19 cellular contexts compared by ENCODE assay signal in the genomic region with DNA sequence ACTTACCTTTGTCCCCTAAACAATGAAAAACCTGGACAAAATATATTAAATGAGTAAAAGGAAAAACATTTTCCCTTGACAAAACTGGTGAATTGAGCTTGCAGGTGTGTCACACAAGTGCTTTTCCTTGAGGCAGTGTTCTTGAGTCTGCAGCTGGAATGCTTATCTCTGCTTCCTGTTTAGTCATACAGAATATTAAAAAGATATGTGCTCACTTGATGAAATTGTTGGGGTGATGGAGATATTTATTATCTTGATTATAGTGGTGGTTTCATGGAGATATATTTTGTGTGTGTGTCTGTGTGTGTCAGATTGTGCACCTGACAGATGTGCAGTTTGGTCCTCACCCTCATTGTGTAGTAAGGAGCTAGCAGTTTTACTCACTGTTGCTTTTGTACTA. TPM values are rescaled to one million over a fixed set of nuclear protein-coding genes. Genes with fewer than 3 reads are reported as not detected.
DNase-seq lines count a peak whose midpoint lies in the region; ATAC-seq and TF ChIP-seq lines count a peak whose summit lies in the region.
"Had no signal": no experiment of that assay in that cellular context is flagged by ENCODE, and none has a peak within 500 bp of the region (broad histone marks: within the 10 kb centered on the region; RNA-seq: fewer than 3 reads in every experiment).

No MANE protein-coding gene starts in this region.

- no peak overlapping the region for H3K4me2 ChIP-seq in GM23248 (ENCODE audit: unreplicated experiment)

- no peaks in the 10 kb centered on the region for H3K27me3 ChIP-seq in ACC112 (ENCODE audit: insufficient read depth, low read length)
- H3K27me3 ChIP-seq in GM23248 (replicated peaks; ENCODE audit: insufficient read depth) = no peaks in the 10 kb centered on the region
- no peaks in the 10 kb centered on the region for H3K27me3 ChIP-seq in brain microvascular endothelial cell (replicated peaks)
- H3K27me3 ChIP-seq in foreskin keratinocyte = no peaks in the 10 kb centered on the region
- H3K27me3 ChIP-seq: spleen, uterus had no signal

- peaks cover 31% of the 10 kb centered on the region for H3F3A ChIP-seq in GM23248 (ENCODE audit: insufficient read depth)

- H3K27ac Mint-ChIP-seq in activated T-cell treated with anti-CD3 and anti-CD28 coated beads, Interleukin-2, amount 50 U/mL, for 72 hours = no peak overlapping the region
- H3K27ac Mint-ChIP-seq: activated naive CD8-positive, alpha-beta T cell treated with anti-CD3 and anti-CD28 coated beads, Interleukin-2, amount 10 ng/mL, durations not matched to agents 7 days and 5 days; activated T-cell treated with anti-CD3 and anti-CD28 coated beads, Interleukin-2, amount 50 U/mL, for 24 hours; stimulated activated naive B cell treated with anti-CD40 and anti-IgM and Interleukin-4, amounts not matched to agents 10 μg/mL and 1 μg/mL and 100 μg/mL, for 72 hours had no signal

- H3K36me3 ChIP-seq in ACC112 (ENCODE audit: insufficient read depth, low read length) = peaks cover 24% of the 10 kb centered on the region
- H3K36me3 ChIP-seq in GM23248 (ENCODE audit: low read depth) = peaks cover 21% of the 10 kb centered on the region
- peaks cover 13% of the 10 kb centered on the region for H3K36me3 ChIP-seq in brain microvascular endothelial cell (replicated peaks)
- H3K36me3 ChIP-seq: uterus had no signal

- in situ Hi-C loops in GM23248 (cut with MboI) = no loop called here
- in situ Hi-C loops in brain microvascular endothelial cell (cut with HindIII; ENCODE audit: low pct_ligation_motif_present, low sequenced_read_pairs) = no loop called here

- no peak for TF ChIP-seq CTCF in brain microvascular endothelial cell (IDR thresholded peaks at IDR 0.05; ENCODE audit: low read depth, low read length, missing control alignments)
- no peak for TF ChIP-seq CTCF in foreskin keratinocyte (conservative IDR thresholded peaks at IDR 0.05)

- H3K79me2 ChIP-seq in ACC112 (ENCODE audit: control insufficient read depth, insufficient read depth, low read length, unreplicated experiment) (peaks cover 46% of the 10 kb centered on the region), GM23248 (ENCODE audit: insufficient read depth) (peaks cover 37% of the 10 kb centered on the region)

- H3K4me1 ChIP-seq in ACC112 (ENCODE audit: control insufficient read depth, insufficient read depth, low read length, unreplicated experiment) (peaks cover 30% of the 10 kb centered on the region), GM23248 (ENCODE audit: insufficient read depth) (peaks cover 21% of the 10 kb centered on the region), foreskin keratinocyte (peaks cover 39% of the 10 kb centered on the region)

- H3K36me3 Mint-ChIP-seq in activated T-cell treated with anti-CD3 and anti-CD28 coated beads, Interleukin-2, amount 50 U/mL, for 72 hours (ENCODE audit: insufficient read depth in 2 of 2) = peaks cover 2 to 15% of the 10 kb centered on the region in 2 donors

- no peak overlapping the region for H3K9ac ChIP-seq in GM23248

- no peak overlapping the region for H3K4me3 Mint-ChIP-seq in activated T-cell treated with anti-CD3 and anti-CD28 coated beads, Interleukin-2, amount 50 U/mL, for 72 hours
- H3K4me3 Mint-ChIP-seq: activated naive CD8-positive, alpha-beta T cell treated with anti-CD3 and anti-CD28 coated beads, Interleukin-2, amount 10 ng/mL, durations not matched to agents 7 days and 5 days; activated T-cell treated with anti-CD3 and anti-CD28 coated beads, Interleukin-2, amount 50 U/mL, for 24 hours; stimulated activated naive B cell treated with anti-CD40 and anti-IgM and Interleukin-4, amounts not matched to agents 10 μg/mL and 1 μg/mL and 100 μg/mL, for 72 hours had no signal

- ATAC-seq in foreskin keratinocyte (peak; percentile 30), GM21515 (IDR thresholded peaks at IDR 0.05; ENCODE audit: unreplicated experiment) (no peak)
- no peak for ATAC-seq in activated T-cell treated with anti-CD3 and anti-CD28 coated beads, Interleukin-2, amount 50 U/mL, for 72 hours (replicated peaks in 1 of 2)
- ATAC-seq: left lobe of liver; stimulated activated naive B cell treated with anti-CD40 and anti-IgM and Interleukin-4, amounts not matched to agents 10 μg/mL and 1 μg/mL and 100 μg/mL, for 72 hours had no signal

- H3K9me3 Mint-ChIP-seq in activated T-cell treated with anti-CD3 and anti-CD28 coated beads, Interleukin-2, amount 50 U/mL, for 72 hours = no peaks in the 10 kb centered on the region
- H3K9me3 Mint-ChIP-seq: activated naive CD8-positive, alpha-beta T cell treated with anti-CD3 and anti-CD28 coated beads, Interleukin-2, amount 10 ng/mL, durations not matched to agents 7 days and 5 days; activated T-cell treated with anti-CD3 and anti-CD28 coated beads, Interleukin-2, amount 50 U/mL, for 24 hours had no signal

- no peaks in the 10 kb centered on the region for H3K27me3 Mint-ChIP-seq in activated T-cell treated with anti-CD3 and anti-CD28 coated beads, Interleukin-2, amount 50 U/mL, for 72 hours (ENCODE audit: low read depth)
- H3K27me3 Mint-ChIP-seq: activated naive CD8-positive, alpha-beta T cell treated with anti-CD3 and anti-CD28 coated beads, Interleukin-2, amount 10 ng/mL, durations not matched to agents 7 days and 5 days; activated T-cell treated with anti-CD3 and anti-CD28 coated beads, Interleukin-2, amount 50 U/mL, for 24 hours; stimulated activated naive B cell treated with anti-CD40 and anti-IgM and Interleukin-4, amounts not matched to agents 10 μg/mL and 1 μg/mL and 100 μg/mL, for 72 hours had no signal

- H3K9me2 ChIP-seq in GM23248 (ENCODE audit: insufficient read depth) = no peaks in the 10 kb centered on the region

- no peaks in the 10 kb centered on the region for H4K20me1 ChIP-seq in GM23248 (ENCODE audit: insufficient read depth)

- H3K4me3 ChIP-seq in ACC112 (ENCODE audit: low read depth, low read length) = peak overlapping the region; percentile 10; the same call in 1 of the 2 replicates
- no peak overlapping the region for H3K4me3 ChIP-seq in GM23248
- H3K4me3 ChIP-seq in brain microvascular endothelial cell (ENCODE audit: low read depth, low read length) = no peak overlapping the region
- H3K4me3 ChIP-seq: spleen, uterus had no signal

- no peaks in the 10 kb centered on the region for H3K9me3 ChIP-seq in GM23248 (ENCODE audit: low read depth)
- H3K9me3 ChIP-seq: spleen, uterus had no signal

- peaks cover 41% of the 10 kb centered on the region for H3K4me1 Mint-ChIP-seq in activated T-cell treated with anti-CD3 and anti-CD28 coated beads, Interleukin-2, amount 50 U/mL, for 72 hours (ENCODE audit: low read depth)

- no peak overlapping the region for H3K27ac ChIP-seq in ACC112 (ENCODE audit: low read depth, low read length)
- no peak overlapping the region for H3K27ac ChIP-seq in GM23248
- no peak overlapping the region for H3K27ac ChIP-seq in brain microvascular endothelial cell
- H3K27ac ChIP-seq in foreskin keratinocyte = peak overlapping the region; percentile 10
- H3K27ac ChIP-seq: spleen, uterus had no signal

- H2AFZ ChIP-seq in ACC112 (ENCODE audit: low read length, unreplicated experiment) (no peak overlapping the region), GM23248 (no peak overlapping the region)

- peak; percentile 43 for DNase-seq in GM23248
- peak; percentile 29 for DNase-seq in brain microvascular endothelial cell
- DNase-seq in foreskin keratinocyte = peak; percentile 73 to 88
- no peak for DNase-seq in iPS-NIHi11 (ENCODE audit: low spot score)
- no peak for DNase-seq in activated T-cell treated with anti-CD3 and anti-CD28 coated beads, Interleukin-2, amount 50 U/mL, for 72 hours
- no peak for DNase-seq in dedifferentiated amniotic fluid mesenchymal stem cell (ENCODE audit: extremely low spot score)
- DNase-seq: activated CD4-positive, alpha-beta T cell treated with anti-CD3 and anti-CD28 coated beads for 48 hours; activated naive CD8-positive, alpha-beta T cell treated with anti-CD3 and anti-CD28 coated beads, Interleukin-2, amount 10 ng/mL, durations not matched to agents 7 days and 5 days; activated T-cell treated with anti-CD3 and anti-CD28 coated beads, Interleukin-2, amount 50 U/mL, for 24 hours; DMS 273 treated with DMSO at 0.1 percent for 48 hours; NCI-H1417; NCI-H2171 treated with DMSO at 0.1 percent for 48 hours; SIG-M5; spleen; stimulated activated naive B cell treated with anti-CD40 and anti-IgM and Interleukin-4, amounts not matched to agents 10 μg/mL and 1 μg/mL and 100 μg/mL, for 72 hours; uterus had no signal

RNA-seq across cellular contexts. Expression of a gene that starts 3.3 kb away (rescaled TPM):
- 9.0 and 27.0 TPM in 2 replicates for total RNA-seq in GM23248 (2014; rRNA removed; shearing (Covaris generic))
- polyA plus RNA-seq in GM23248 (2016; fragmentation: Nextera tagmentation; extraction: Ambion mirVana) (16.6 TPM in 2 replicates), foreskin keratinocyte (9.7 and 10.9 TPM in 2 replicates)
- 25.4 and 37.4 TPM in 2 replicates for total RNA-seq in foreskin keratinocyte
- 10 to 100 TPM; 17.8 to 23.7 TPM for total RNA-seq in activated T-cell treated with anti-CD3 and anti-CD28 coated beads, Interleukin-2, amount 50 U/mL, for 72 hours

Comparison
In these comparisons a context has a peak if more than half of its experiments do, and no peak if none do; other contexts are left out.
1. DNase-seq: peak in GM23248 (single experiment), brain microvascular endothelial cell (single experiment) and foreskin keratinocyte (2 of 2); none in iPS-NIHi11 (single experiment), activated T-cell treated with anti-CD3 and anti-CD28 coated beads, Interleukin-2, amount 50 U/mL, for 72 hours (0 of 2) and dedifferentiated amniotic fluid mesenchymal stem cell (single experiment).